Comparison of ENCODE assay signal across 8 cellular contexts in the genomic region with DNA sequence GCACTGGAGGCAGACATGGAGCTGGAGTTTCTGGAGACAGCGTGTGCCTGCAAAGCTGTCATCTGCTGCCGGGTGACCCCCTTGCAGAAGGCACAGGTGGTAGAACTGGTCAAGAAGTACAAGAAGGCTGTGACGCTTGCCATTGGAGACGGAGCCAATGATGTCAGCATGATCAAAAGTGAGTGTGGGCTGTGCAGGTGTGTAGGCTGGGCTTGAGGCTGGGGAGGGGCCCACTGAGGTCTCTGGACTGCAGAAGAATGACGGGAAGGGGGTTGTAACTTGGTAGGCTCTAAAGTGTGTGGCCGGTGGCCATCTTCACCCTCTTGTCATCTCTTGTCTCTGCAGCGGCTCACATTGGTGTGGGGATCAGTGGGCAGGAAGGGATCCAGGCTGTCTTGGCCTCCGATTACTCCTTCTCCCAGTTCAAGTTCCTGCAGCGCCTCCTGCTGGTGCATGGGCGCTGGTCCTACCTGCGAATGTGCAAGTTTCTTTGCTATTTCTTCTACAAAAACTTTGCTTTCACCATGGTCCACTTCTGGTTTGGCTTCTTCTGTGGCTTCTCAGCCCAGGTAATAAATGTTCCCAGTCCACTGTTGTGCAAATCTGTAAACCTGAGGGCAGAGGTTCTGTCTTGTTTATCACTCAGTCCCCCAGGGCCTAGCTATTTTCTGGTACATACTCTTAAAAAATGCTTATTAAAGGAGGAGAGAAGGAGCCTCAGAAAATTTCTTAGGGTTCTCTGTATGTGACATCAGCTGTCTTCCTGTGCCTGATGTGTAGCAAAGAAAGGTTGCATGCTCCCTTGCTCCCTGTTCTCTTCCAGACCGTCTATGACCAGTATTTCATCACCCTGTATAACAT. TPM values are rescaled to one million over a fixed set of nuclear protein-coding genes. Genes with fewer than 3 reads are reported as not detected.
A peak's percentile ranks its signal among the peaks of the same experiment; 100 is the strongest.
DNase-seq lines count a peak whose midpoint lies in the region; ATAC-seq, FAIRE-seq and TF ChIP-seq lines count a peak whose summit lies in the region.

No MANE protein-coding gene starts in this region.

- H3K4me3 Mint-ChIP-seq in mesothelial cell of epicardium: no peak overlapping the region

- WGBS in upper lobe of left lung, 2 donors: 84% methylated on average over 12 of the region's 12 CpGs

- H3K27ac Mint-ChIP-seq in mesothelial cell of epicardium: no peak overlapping the region

- peaks cover 0 to 22% (median 8%) of the 10 kb centered on the region in 4 donors for H3K4me1 ChIP-seq in upper lobe of left lung

- H3K36me3 Mint-ChIP-seq in mesothelial cell of epicardium: peaks cover 59% of the 10 kb centered on the region

- TF ChIP-seq CTCF in bronchial epithelial cell (IDR thresholded peaks at IDR 0.05; ENCODE audit: insufficient read depth, low read length, severe bottlenecking) (peak; percentile 81), mesothelial cell of epicardium (IDR thresholded peaks at IDR 0.05; ENCODE audit: unreplicated experiment) (peak; percentile 62), upper lobe of left lung (IDR thresholded peaks at IDR 0.05) (peak; percentile 16 to 43 (median 31))

- ATAC-seq in upper lobe of left lung (ENCODE audit: low FRiP score in 2 of 2) (peak in 1 of 2 donors; percentile 16), HG03108 (IDR thresholded peaks at IDR 0.05; ENCODE audit: unreplicated experiment) (no peak), GM19351 (IDR thresholded peaks at IDR 0.05; ENCODE audit: unreplicated experiment) (no peak)

- no peaks in the 10 kb centered on the region for H3K27me3 Mint-ChIP-seq in mesothelial cell of epicardium (ENCODE audit: low read depth)

- H3K27ac ChIP-seq in upper lobe of left lung: peak overlapping the region in 1 of 4 donors; percentile 8

- H3K36me3 ChIP-seq in bronchial epithelial cell (ENCODE audit: control insufficient read depth, insufficient read depth, low read length) (peaks cover 21% of the 10 kb centered on the region), upper lobe of left lung (peaks cover 4 to 91% (median 62%) of the 10 kb centered on the region in 4 donors)

- no peaks in the 10 kb centered on the region for H3K9me3 Mint-ChIP-seq in mesothelial cell of epicardium

- no peaks in the 10 kb centered on the region for H3K4me1 Mint-ChIP-seq in mesothelial cell of epicardium

- H3K9me3 ChIP-seq in upper lobe of left lung: no peaks in the 10 kb centered on the region

- H3K27me3 ChIP-seq in bronchial epithelial cell (ENCODE audit: control insufficient read depth, insufficient read depth, low read length) (no peaks in the 10 kb centered on the region), upper lobe of left lung (no peaks in the 10 kb centered on the region)

- no peak for TF ChIP-seq POLR2A in upper lobe of left lung (IDR thresholded peaks at IDR 0.05)

- DNase-seq in AG08395 (ENCODE audit: low spot score): peak; percentile 49
- DNase-seq in HCEC 1CT: peak; percentile 32
- DNase-seq in UCSD-AML1 (lab: John Stamatoyannopoulos, UW; ENCODE audit: unreplicated experiment): peak; percentile 75
- DNase-seq in bronchial epithelial cell (ENCODE audit: low read depth): peak; percentile 41
- no peak for DNase-seq in mesothelial cell of epicardium (ENCODE audit: low spot score in 2 of 2, unreplicated experiment in 2 of 2)
- peak in 1 of 2 donors; percentile 72 for DNase-seq in upper lobe of left lung

- no peak for TF ChIP-seq EP300 in upper lobe of left lung (IDR thresholded peaks at IDR 0.05)

- H3K4me3 ChIP-seq in bronchial epithelial cell (ENCODE audit: low read depth, low read length) (no peak overlapping the region), upper lobe of left lung (no peak overlapping the region)

- no peak for FAIRE-seq in bronchial epithelial cell (lab: Jason Lieb, UNC)

RNA-seq across cellular contexts. Expression of a gene that starts 19.9 kb away (rescaled TPM):
- total RNA-seq in bronchial epithelial cell (15.5 and 26.8 TPM in 2 replicates), mesothelial cell of epicardium (37.5 to 38.8 TPM (median 38.6 TPM) in 3 replicates), upper lobe of left lung (10 to 100 TPM; 20.2 to 45.1 (median 37.4) TPM)

RNA-seq across cellular contexts. Expression of a gene that starts 24.3 kb away (rescaled TPM):
- total RNA-seq in bronchial epithelial cell (0.13 TPM in 1 of 2 replicates, not detected in the other), mesothelial cell of epicardium (0.57 to 1.00 TPM (median 0.60 TPM) in 3 replicates), upper lobe of left lung (1 to 10 TPM in 2 of 6 donors, under 1 TPM in 4; 0.15 to 2.1 (median 0.45) TPM)

RNA-seq across cellular contexts. Expression of a gene that starts 59.9 kb away (rescaled TPM):
- 47.9 and 70.0 TPM in 2 replicates for total RNA-seq in bronchial epithelial cell
- 0.78 to 1.2 TPM (median 0.97 TPM) in 3 replicates for total RNA-seq in mesothelial cell of epicardium
- 100 to 1,000 TPM in 3 of 6 donors, 10 to 100 TPM in 3; 59.6 to 126 (median 97.5) TPM for total RNA-seq in upper lobe of left lung

Comparison
In these comparisons a context has a peak if more than half of its experiments do, and no peak if none do; other contexts are left out.
1. DNase-seq: peak in AG08395 (single experiment), HCEC 1CT (single experiment), UCSD-AML1 (single experiment) and bronchial epithelial cell (single experiment); none in mesothelial cell of epicardium (0 of 2).
2. CTCF ChIP-seq: peak in every context shown above with its lines; median percentile 81 in bronchial epithelial cell; 62 in mesothelial cell of epicardium; 31 in upper lobe of left lung.
3. RNA of a gene that starts 59.9 kb away (total RNA-seq): 59.6 to 126 TPM in upper lobe of left lung and 47.9 to 70.0 TPM in bronchial epithelial cell; 0.78 to 1.2 TPM in mesothelial cell of epicardium; every median in the first group is over 10 times any median in the second.